In the genomic region with DNA sequence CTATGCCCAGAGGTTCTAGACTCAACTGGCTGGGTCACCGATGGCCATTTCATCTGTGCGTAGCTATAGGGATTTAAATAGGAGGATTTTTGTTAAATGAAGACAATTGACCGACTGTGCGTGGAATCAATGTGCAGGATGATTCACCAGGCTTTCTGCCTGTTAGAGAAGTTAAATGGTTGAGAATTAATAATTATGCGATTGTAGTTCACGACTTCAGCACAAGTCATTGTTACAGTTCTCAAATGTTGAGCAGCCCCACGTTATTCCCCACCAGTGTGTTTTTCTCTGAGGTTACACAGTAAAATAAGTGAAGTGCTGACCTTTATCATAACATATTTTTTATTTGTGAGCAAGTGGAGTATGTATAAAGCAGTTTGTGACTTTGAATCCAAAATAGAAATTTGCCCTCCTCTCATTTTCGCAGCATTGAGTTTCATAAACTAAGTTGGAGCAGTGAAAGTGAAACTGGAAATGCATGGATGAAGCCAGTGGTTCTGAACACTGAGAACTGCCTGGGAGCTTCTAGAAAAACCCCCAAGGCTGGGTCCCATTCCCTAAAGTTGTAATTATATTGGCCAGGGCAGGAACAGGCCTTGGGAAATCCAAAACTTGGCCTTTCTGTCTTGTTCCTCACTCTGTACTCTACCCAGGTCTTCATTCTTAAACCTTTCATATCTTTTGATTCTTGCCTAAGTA, we compare ENCODE assay signal across 8 cellular contexts.
DNase-seq lines count a peak whose midpoint lies in the region; ATAC-seq, FAIRE-seq and TF ChIP-seq lines count a peak whose summit lies in the region.

No MANE protein-coding gene starts in this region.

- H3K36me3 Mint-ChIP-seq in activated naive CD8-positive, alpha-beta T cell: no peaks in the 10 kb centered on the region
- H3K36me3 Mint-ChIP-seq in memory B cell: peaks cover 6% of the 10 kb centered on the region

- H3K27ac Mint-ChIP-seq in activated naive CD8-positive, alpha-beta T cell: peak overlapping the region; percentile 66
- peak overlapping the region; percentile 66 for H3K27ac Mint-ChIP-seq in memory B cell

- no peaks in the 10 kb centered on the region for H3K27me3 Mint-ChIP-seq in activated naive CD8-positive, alpha-beta T cell
- H3K27me3 Mint-ChIP-seq in memory B cell: no peaks in the 10 kb centered on the region

- POLR2A ChIA-PET in HEK293T (lab: Yijun Ruan, JAX): no interaction called here

- FAIRE-seq in D721Med (lab: Jason Lieb, UNC): no peak

- no peak for TF ChIP-seq CTCF in D721Med (IDR thresholded peaks at IDR 0.05; ENCODE audit: insufficient read depth, missing control alignments)

- DNase-seq in Ammon's horn (ENCODE audit: low spot score): peak; percentile 43
- DNase-seq in memory B cell (ENCODE audit: low spot score in 2 of 2): no peak
- no peak for DNase-seq in HEK293T (ENCODE audit: extremely low spot score)
- DNase-seq in DMS153 treated with DMSO at 0.1 percent for 48 hours (lab: John Stamatoyannopoulos, UW; ENCODE audit: unreplicated experiment): no peak
- no peak for DNase-seq in retina
- no peak for DNase-seq in D721Med (ENCODE audit: insufficient read length, low spot score)

- ATAC-seq in GM21723 (IDR thresholded peaks at IDR 0.05; ENCODE audit: unreplicated experiment) (peak; percentile 55), memory B cell (ENCODE audit: low read depth) (peak; percentile 61)

- H3K9me3 Mint-ChIP-seq in activated naive CD8-positive, alpha-beta T cell (ENCODE audit: low read depth): no peaks in the 10 kb centered on the region
- no peaks in the 10 kb centered on the region for H3K9me3 Mint-ChIP-seq in memory B cell

- peak overlapping the region; percentile 17 for H3K4me3 Mint-ChIP-seq in activated naive CD8-positive, alpha-beta T cell
- peak overlapping the region; percentile 62 for H3K4me3 Mint-ChIP-seq in memory B cell

- H3K4me1 Mint-ChIP-seq in activated naive CD8-positive, alpha-beta T cell (ENCODE audit: low read depth): peaks cover 53% of the 10 kb centered on the region
- H3K4me1 Mint-ChIP-seq in memory B cell: peaks cover 22% of the 10 kb centered on the region

- CTCF ChIA-PET in HEK293T (lab: Yijun Ruan, JAX): no interaction called here

TF ChIP-seq in HEK293T, 16 proteins besides CTCF, POLR2A, EP300 and RAD21:
- TF ChIP-seq ELF4 (IDR thresholded peaks at IDR 0.05): no peak
- TF ChIP-seq L3MBTL2 (conservative IDR thresholded peaks at IDR 0.05): no peak
- TF ChIP-seq ARNT (IDR thresholded peaks at IDR 0.05): no peak
- no peak for TF ChIP-seq NFRKB (IDR thresholded peaks at IDR 0.05)
- TF ChIP-seq HDGF (IDR thresholded peaks at IDR 0.05; ENCODE audit: borderline replicate concordance): no peak
- no peak for TF ChIP-seq FOXK2 (IDR thresholded peaks at IDR 0.05)
- TF ChIP-seq BHLHE40 (IDR thresholded peaks at IDR 0.05; ENCODE audit: borderline replicate concordance): no peak
- TF ChIP-seq TARDBP (IDR thresholded peaks at IDR 0.05): no peak
- no peak for TF ChIP-seq ZNF384 (IDR thresholded peaks at IDR 0.05)
- no peak for TF ChIP-seq FOXA1 (IDR thresholded peaks at IDR 0.05)
- no peak for TF ChIP-seq CTBP1 (IDR thresholded peaks at IDR 0.05; ENCODE audit: borderline replicate concordance)
- TF ChIP-seq FOXM1 (IDR thresholded peaks at IDR 0.05; ENCODE audit: borderline replicate concordance): no peak
- no peak for TF ChIP-seq SUZ12 (IDR thresholded peaks at IDR 0.05)
